ENCODE assay signal across 8 cellular contexts in genomic region chr14:21382886-21383847, GRCh38. TPM values are rescaled to one million over a fixed set of nuclear protein-coding genes. Genes with fewer than 3 reads are reported as not detected.
DNase-seq lines count a peak whose midpoint lies in the region; ATAC-seq and TF ChIP-seq lines count a peak whose summit lies in the region.

No MANE protein-coding gene starts in this region.

- POLR2A ChIA-PET in MCF 10A (lab: Yijun Ruan, JAX): interaction anchor here (0.7 to 2.5 kb wide), 24 partner anchors 10 to 1154 kb away, joined by 3 to 23 read pairs (median 4); partner anchors contain the start of genes CHD8, METTL3, RAB2B and TOX4

- BruUV-seq in MCF 10A (replicated peaks; lab: Mats Ljungman, UMichigan): TSS peak; percentile 62

- H3K4me3 Mint-ChIP-seq in MCF 10A (ENCODE audit: unreplicated experiment): peak overlapping the region; percentile 100

- peak overlapping the region; percentile 95 for H3K27ac ChIP-seq in VCaP

- DNase-seq in AG09319 (ENCODE audit: extremely low read depth, low read depth): peak; percentile 16
- peak; percentile 50 for DNase-seq in NCI-H1105 treated with DMSO at 0.1 percent for 48 hours (lab: John Stamatoyannopoulos, UW)
- DNase-seq in MCF 10A (ENCODE audit: unreplicated experiment): peak; percentile 47
- peak; percentile 58 for DNase-seq in iris pigment epithelial cell (ENCODE audit: low read depth)
- DNase-seq in stimulated activated CD4-positive, alpha-beta T cell treated with anti-CD3 and anti-CD28 coated beads, Interleukin-12 subunit alpha, Interleukin-12 subunit beta, amount 100 ng/mL, for 48 hours (ENCODE audit: low read depth in 2 of 3, low spot score in 1 of 3): peak; percentile 34 to 48 (median 44)

- CTCF ChIA-PET in MCF 10A (lab: Yijun Ruan, JAX): interaction anchor here (0.7 to 1.4 kb wide), 2 partner anchors 9 to 118 kb away, joined by 3 to 4 read pairs; no protein-coding TSS in a partner anchor

- ATAC-seq in GM19324 (IDR thresholded peaks at IDR 0.05; ENCODE audit: low FRiP score, unreplicated experiment) (peak; percentile 16), HG02970 (IDR thresholded peaks at IDR 0.05; ENCODE audit: low FRiP score, unreplicated experiment) (no peak)

- intact Hi-C loops in MCF 10A (cut with micrococcal nuclease): loop anchor here (2.0 to 5.0 kb wide), 2 partner anchors 74 to 114 kb away; partner anchors contain the start of genes CHD8 and HNRNPC

- H3K27ac Mint-ChIP-seq in MCF 10A (ENCODE audit: low read depth, unreplicated experiment): peak overlapping the region; percentile 99

- H3K36me3 Mint-ChIP-seq in MCF 10A (ENCODE audit: insufficient read depth, unreplicated experiment): peaks cover 67% of the 10 kb centered on the region

- no peaks in the 10 kb centered on the region for H3K9me3 Mint-ChIP-seq in MCF 10A (ENCODE audit: unreplicated experiment)

- no peaks in the 10 kb centered on the region for H3K27me3 Mint-ChIP-seq in MCF 10A (ENCODE audit: insufficient read depth, unreplicated experiment)

- H3K4me1 Mint-ChIP-seq in MCF 10A (ENCODE audit: insufficient read depth, unreplicated experiment): peaks cover 8% of the 10 kb centered on the region

- TF ChIP-seq CTCF in AG09319 (IDR thresholded peaks at IDR 0.05; ENCODE audit: low read depth, low read length): no peak
- no peak for TF ChIP-seq CTCF in VCaP (conservative IDR thresholded peaks at IDR 0.05)
- no peak for TF ChIP-seq CTCF in MCF 10A (IDR thresholded peaks at IDR 0.05; ENCODE audit: unreplicated experiment)

RNA-seq across cellular contexts. Expression of gene SUPT16H, which starts 0.7 kb away (rescaled TPM):
- 97.0 and 98.3 TPM in 2 replicates for total RNA-seq in MCF 10A (2022)
